Comparison of ENCODE assay signal across 16 cellular contexts in the genomic region with DNA sequence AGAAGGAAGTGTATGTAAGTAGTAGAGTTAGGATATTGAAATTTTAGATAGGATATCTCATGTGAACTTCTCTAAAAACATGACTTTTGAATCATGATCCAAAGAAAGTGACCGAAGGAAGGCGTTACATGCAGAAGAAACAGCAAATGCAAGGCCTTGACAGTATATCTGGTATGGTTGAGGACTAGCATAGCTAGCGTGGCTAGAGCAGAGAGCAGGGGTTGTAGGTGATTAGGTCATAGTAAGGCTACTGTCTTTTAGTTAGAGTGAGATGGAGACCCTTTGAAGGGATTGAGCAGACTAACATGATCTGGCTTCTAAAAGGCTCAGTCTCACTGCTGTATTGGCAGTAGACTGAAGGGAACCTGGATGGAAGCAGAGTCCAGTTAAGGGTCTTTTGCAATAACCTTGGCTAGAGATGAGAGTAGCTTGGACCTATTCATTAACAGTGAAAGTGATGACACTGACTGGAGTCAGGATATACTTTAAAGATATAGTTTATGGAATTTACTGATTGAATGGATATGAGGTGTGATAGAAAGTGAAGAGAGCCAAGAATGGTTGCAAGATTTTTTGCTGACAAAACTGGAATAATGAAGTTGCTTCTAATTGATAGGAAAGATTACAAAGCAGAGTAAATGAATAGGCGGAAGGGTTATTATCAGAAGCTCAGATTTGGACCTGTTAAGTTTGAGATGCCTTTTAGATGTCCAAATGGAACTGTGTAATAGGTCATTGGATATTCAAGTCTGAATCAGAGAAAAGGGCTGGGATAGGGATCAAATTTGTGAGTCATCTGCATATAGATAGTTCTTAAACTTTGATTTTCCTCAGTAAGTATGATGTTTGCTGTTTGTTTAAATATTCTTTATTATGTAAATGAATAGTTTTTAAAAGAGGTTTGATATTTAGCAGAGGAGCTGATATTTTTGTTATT. TPM values are rescaled to one million over a fixed set of nuclear protein-coding genes. Genes with fewer than 3 reads are reported as not detected.
DNase-seq lines count a peak whose midpoint lies in the region; ATAC-seq, FAIRE-seq and TF ChIP-seq lines count a peak whose summit lies in the region.
"Had no signal": no experiment of that assay in that cellular context is flagged by ENCODE, and none has a peak within 500 bp of the region (broad histone marks: within the 10 kb centered on the region; RNA-seq: fewer than 3 reads in every experiment).

No MANE protein-coding gene starts in this region.

- peaks cover 34% of the 10 kb centered on the region for H3K4me1 ChIP-seq in ACC112 (ENCODE audit: control insufficient read depth, insufficient read depth, low read length, unreplicated experiment)
- peaks cover 39 to 46% of the 10 kb centered on the region in 2 experiments for H3K4me1 ChIP-seq in HCT116 (ENCODE audit: control insufficient read depth in 1 of 2, insufficient read depth in 2 of 2, low read length in 2 of 2)
- H3K4me1 ChIP-seq in GM12878 (ENCODE audit: control insufficient read depth, insufficient read depth, low read length): no peaks in the 10 kb centered on the region

- H3K79me2 ChIP-seq in ACC112 (ENCODE audit: control insufficient read depth, insufficient read depth, low read length, unreplicated experiment) (peaks cover 3% of the 10 kb centered on the region), HCT116 (ENCODE audit: insufficient read depth, low read length) (peaks cover 8% of the 10 kb centered on the region; the same call in 1 of the 2 replicates), GM12878 (ENCODE audit: control insufficient read depth, insufficient read depth, low read length) (no peaks in the 10 kb centered on the region)

- H3K4me2 ChIP-seq in HCT116 (ENCODE audit: low read length) (peak overlapping the region; percentile 65), GM12878 (ENCODE audit: control insufficient read depth, insufficient read depth) (no peak overlapping the region)

- H4K20me1 ChIP-seq in HCT116 (ENCODE audit: insufficient read depth) (no peaks in the 10 kb centered on the region), GM12878 (ENCODE audit: control insufficient read depth, insufficient read depth) (no peaks in the 10 kb centered on the region)

- peaks cover 20 to 30% of the 10 kb centered on the region in 2 donors for H3K36me3 Mint-ChIP-seq in CD14-positive monocyte

- RAD21 ChIA-PET in HCT116 (lab: Charles Lee; ENCODE audit: low non-redundant PET in 1 of 2, low total read pairs in 2 of 2, uncharacterized antibody in 2 of 2, unreplicated experiment in 2 of 2): no interaction called here
- RAD21 ChIA-PET in GM12878 (lab: Charles Lee; ENCODE audit: unreplicated experiment): no interaction called here

- ATAC-seq in HCT116 (peak; percentile 59), GM12878 (no peak), omental fat pad (ENCODE audit: low FRiP score) (no peak)

- H3K36me3 ChIP-seq in ACC112 (ENCODE audit: insufficient read depth, low read length) (peaks cover 23% of the 10 kb centered on the region), HCT116 (ENCODE audit: control insufficient read depth in 1 of 2, insufficient read depth in 2 of 2, low read length in 2 of 2) (no peaks in the 10 kb centered on the region), GM12878 (ENCODE audit: control insufficient read depth in 2 of 2, insufficient read depth in 2 of 2, low read length in 1 of 2) (no peaks in the 10 kb centered on the region)

- H3K27me3 ChIP-seq in ACC112 (ENCODE audit: insufficient read depth, low read length) (no peaks in the 10 kb centered on the region), HCT116 (ENCODE audit: insufficient read depth, low read length) (no peaks in the 10 kb centered on the region), GM12878 (replicated peaks in 1 of 2; ENCODE audit: control insufficient read depth in 2 of 2, insufficient read depth in 2 of 2, low read length in 1 of 2) (no peaks in the 10 kb centered on the region)
- H3K27me3 ChIP-seq: SJCRH30 had no signal

- peaks cover 5 to 10% (median 7%) of the 10 kb centered on the region in 7 donors for H3K9me3 Mint-ChIP-seq in CD14-positive monocyte

- H3K9me2 ChIP-seq in HCT116 (ENCODE audit: insufficient read depth): no peaks in the 10 kb centered on the region

- SMC1A ChIA-PET in GM12878 (lab: Charles Lee; ENCODE audit: uncharacterized antibody, unreplicated experiment): no interaction called here

- no peak overlapping the region for H3K27ac Mint-ChIP-seq in CD14-positive monocyte
- H3K27ac Mint-ChIP-seq: activated naive CD4-positive, alpha-beta T cell treated with anti-CD3 and anti-CD28 coated beads, Interleukin-2, amount 50 U/mL, for 24 hours; progenitor cell of endocrine pancreas had no signal

- TF ChIP-seq CTCF in HCT116 (IDR thresholded peaks at IDR 0.05 in 2 of 3, conservative IDR thresholded peaks at IDR 0.05 in 1 of 3; ENCODE audit: borderline replicate concordance in 1 of 3, insufficient read depth in 1 of 3, low read depth in 2 of 3, low read length in 2 of 3) (no peak), GM12878 (IDR thresholded peaks at IDR 0.05 in 2 of 3, conservative IDR thresholded peaks at IDR 0.05 in 1 of 3; ENCODE audit: control insufficient read depth in 2 of 3, extremely low read depth in 1 of 3, insufficient read depth in 1 of 3, low read depth in 3 of 3, low read length in 3 of 3) (no peak), CD14-positive monocyte (IDR thresholded peaks at IDR 0.05) (no peak), omental fat pad (IDR thresholded peaks at IDR 0.05) (no peak)

- FAIRE-seq in GM12878 (lab: Jason Lieb, UNC): no peak
- FAIRE-seq: islet of Langerhans had no signal

- DNase-seq in HCT116 (ENCODE audit: low read depth, low spot score) (no peak), GM12878 (ENCODE audit: low read depth, low spot score) (no peak), iris pigment epithelial cell (ENCODE audit: low read depth) (peak; percentile 68), CD14-positive monocyte (ENCODE audit: low spot score) (no peak), AML-193 (lab: John Stamatoyannopoulos, UW) (no peak), omental fat pad (ENCODE audit: low spot score) (no peak)
- DNase-seq in stimulated activated naive CD4-positive, alpha-beta T cell treated with Interleukin-2 at 50 U/mL for 16 hours (lab: John Stamatoyannopoulos, UW): no peak
- DNase-seq: Karpas-422, NCI-H187 treated with DMSO at 0.1 percent for 48 hours, NCI-H748 treated with DMSO at 0.1 percent for 48 hours had no signal

- intact Hi-C loops in HCT116 (cut with micrococcal nuclease) (no loop called here), GM12878 (cut with micrococcal nuclease; ENCODE audit: unreplicated experiment) (no loop called here), CD14-positive monocyte (cut with micrococcal nuclease) (no loop called here)

- POLR2A ChIA-PET in HCT116 (lab: Charles Lee) (no interaction called here), GM12878 (lab: Charles Lee) (interaction anchor here (0.5 kb wide), 1 partner anchor 239 kb away, joined by 4 read pairs; no protein-coding TSS in a partner anchor)

- H3K9me3 ChIP-seq in HCT116 (ENCODE audit: control insufficient read depth in 1 of 2, insufficient read depth in 1 of 2, low read depth in 1 of 2, low read length in 2 of 2): no peaks in the 10 kb centered on the region; a peak in 1 of 4 replicates
- no peaks in the 10 kb centered on the region for H3K9me3 ChIP-seq in GM12878 (replicated peaks; ENCODE audit: control insufficient read depth, insufficient read depth, low read length)
- H3K9me3 ChIP-seq: SJCRH30 had no signal

- no TSS peak for BruUV-seq in HCT116 (replicated peaks; lab: Mats Ljungman, UMichigan)
- BruUV-seq in GM12878 (replicated peaks; lab: Mats Ljungman, UMichigan): TSS peak; percentile 35

- H3K27ac ChIP-seq in ACC112 (ENCODE audit: low read depth, low read length) (peak overlapping the region; percentile 97), HCT116 (ENCODE audit: low read depth, low read length) (peak overlapping the region; percentile 74), GM12878 (ENCODE audit: control insufficient read depth, insufficient read depth) (no peak overlapping the region)
- H3K27ac ChIP-seq: SJCRH30, VCaP had no signal

- peak overlapping the region; percentile 58 for H3K9ac ChIP-seq in HCT116 (ENCODE audit: low read length)
- H3K9ac ChIP-seq in GM12878 (ENCODE audit: control insufficient read depth, insufficient read depth, low read length): no peak overlapping the region

- TF ChIP-seq RAD21 in HCT116 (IDR thresholded peaks at IDR 0.05; ENCODE audit: low read depth) (no peak), GM12878 (IDR thresholded peaks at IDR 0.05; ENCODE audit: insufficient read depth, low read depth, low read length) (no peak)

- H3K27me3 Mint-ChIP-seq in CD14-positive monocyte (ENCODE audit: low read depth in 3 of 3): peaks cover 0 to 2% (median 0%) of the 10 kb centered on the region in 3 donors
- H3K27me3 Mint-ChIP-seq: activated naive CD4-positive, alpha-beta T cell treated with anti-CD3 and anti-CD28 coated beads, Interleukin-2, amount 50 U/mL, for 24 hours; progenitor cell of endocrine pancreas had no signal

- peaks cover 6% of the 10 kb centered on the region for H3K4me1 Mint-ChIP-seq in CD14-positive monocyte

- no peak for TF ChIP-seq EP300 in GM12878 (IDR thresholded peaks at IDR 0.05; ENCODE audit: borderline replicate concordance in 1 of 2, control insufficient read depth in 1 of 2, low read depth in 2 of 2, low read length in 2 of 2)

- 95% methylated on average over 4 of the region's 4 CpGs for WGBS in GM12878 (ENCODE audit: insufficient coverage, insufficient replicate concordance, low lambda C conversion rate, missing lambda C conversion rate)

- TF ChIP-seq POLR2A in HCT116 (IDR thresholded peaks at IDR 0.05; ENCODE audit: borderline replicate concordance, extremely low read depth, insufficient read depth, insufficient read length) (no peak), GM12878 (IDR thresholded peaks at IDR 0.05; ENCODE audit: low read depth, low read length) (no peak)

- CTCF ChIA-PET in HCT116 (lab: Charles Lee) (no interaction called here), GM12878 (lab: Yijun Ruan, JAX) (interaction anchor here (0.7 kb wide), 2 partner anchors 21 to 35 kb away, joined by 3 read pairs; no protein-coding TSS in a partner anchor)

- H2AFZ ChIP-seq in ACC112 (ENCODE audit: low read length, unreplicated experiment) (no peak overlapping the region), HCT116 (ENCODE audit: low read depth, low read length, poor library complexity, severe bottlenecking) (no peak overlapping the region), GM12878 (ENCODE audit: control insufficient read depth, low read depth, low read length) (no peak overlapping the region)

- in situ Hi-C loops in GM12878 (cut with MboI): no loop called here

- H3K4me3 ChIP-seq in ACC112 (ENCODE audit: low read depth, low read length) (peak overlapping the region; percentile 32; the same call in 1 of the 2 replicates), HCT116 (replicated peaks in 1 of 2; ENCODE audit: low read depth in 1 of 2, low read length in 2 of 2) (peak overlapping the region in 1 of 2 experiments; percentile 25; a peak in 2 of 4 replicates), GM12878 (no peak overlapping the region)
- H3K4me3 ChIP-seq: SJCRH30 had no signal

- H3K4me3 Mint-ChIP-seq in CD14-positive monocyte: no peak overlapping the region
- H3K4me3 Mint-ChIP-seq: activated naive CD4-positive, alpha-beta T cell treated with anti-CD3 and anti-CD28 coated beads, Interleukin-2, amount 50 U/mL, for 24 hours had no signal

RNA-seq across cellular contexts. Expression of a gene that starts 59.8 kb away (rescaled TPM):
- total RNA-seq in HCT116 (2021; ENCODE audit: unreplicated experiment): 54.9 TPM
- 12.5 and 22.4 TPM in 2 replicates for polyA plus RNA-seq in HCT116 (2012)
- total RNA-seq in GM12878 (2013; cell fraction: nucleolus; rRNA removed): 24.7 and 27.0 TPM in 2 replicates
- 24.6 and 25.4 TPM in 2 replicates for total RNA-seq in GM12878 (2014; rRNA removed)
- total RNA-seq in GM12878 (2014; rRNA removed; fragmentation: Illumina TruSeq; extraction: Trizol): 28.6 and 30.1 TPM in 2 replicates
- total RNA-seq in GM12878 (2021): 20.2 and 22.0 TPM in 2 replicates
- polyA plus RNA-seq in GM12878 (2011; ENCODE audit: low read depth): 11.1 TPM
- 32.8 and 45.2 TPM in 2 replicates for polyA plus RNA-seq in GM12878 (2011; rRNA removed)
- 6.0 and 7.0 TPM in 2 replicates for polyA plus RNA-seq in GM12878 (2011; cell fraction: cytosol; rRNA removed)
- 8.8 and 10.6 TPM in 2 replicates for polyA plus RNA-seq in GM12878 (2011; cell fraction: nucleus; rRNA removed)
- 24.8 and 27.4 TPM in 2 replicates for polyA plus RNA-seq in GM12878 (2012)
- polyA plus RNA-seq in GM12878 (2014; fragmentation: Illumina TruSeq; extraction: Trizol): 25.9 and 41.1 TPM in 2 replicates
- polyA plus RNA-seq in GM12878 (2014; fragmentation: Nextera tagmentation; extraction: Ambion mirVana): 10 to 100 TPM; 26.3 to 35.7 TPM
- polyA plus RNA-seq in GM12878 (2014; rRNA removed): 16.2 and 22.8 TPM in 2 replicates
- 10 to 100 TPM; 33.9 to 34.9 TPM for polyA plus RNA-seq in GM12878 (2016; fragmentation: Nextera tagmentation; extraction: Ambion mirVana)
- polyA minus RNA-seq in GM12878 (2011; rRNA and poly(A)+ RNA removed): 6.4 and 8.2 TPM in 2 replicates
- polyA minus RNA-seq in GM12878 (2011; cell fraction: cytosol; rRNA and poly(A)+ RNA removed): 2.8 and 3.4 TPM in 2 replicates
- polyA minus RNA-seq in GM12878 (2011; cell fraction: nucleus; rRNA and poly(A)+ RNA removed): 8.8 and 10.3 TPM in 2 replicates
- 10 to 100 TPM; 10.7 to 11.8 TPM for polyA plus RNA-seq in CD14-positive monocyte
- total RNA-seq in omental fat pad: 10 to 100 TPM; 17.1 to 20.5 (median 18.7) TPM
